9 cellular contexts compared by ENCODE assay signal in genomic region chr1:91883470-91883869, GRCh38. TPM values are rescaled to one million over a fixed set of nuclear protein-coding genes. Genes with fewer than 3 reads are reported as not detected.
DNase-seq lines count a peak whose midpoint lies in the region; ATAC-seq and TF ChIP-seq lines count a peak whose summit lies in the region.
"Had no signal": no experiment of that assay in that cellular context is flagged by ENCODE, and none has a peak within 500 bp of the region (broad histone marks: within the 10 kb centered on the region; RNA-seq: fewer than 3 reads in every experiment).

No MANE protein-coding gene starts in this region.

- intact Hi-C loops in Caco-2 (cut with micrococcal nuclease; ENCODE audit: unreplicated experiment) = loop anchor here (5.0 to 10.0 kb wide), 2 partner anchors 269 to 371 kb away; no protein-coding TSS in a partner anchor

- H3K27ac ChIP-seq in lung (ENCODE audit: low read depth in 1 of 2, low read length in 1 of 2) = no peak overlapping the region
- H3K27ac ChIP-seq: SJCRH30 had no signal

- H3K9me3 ChIP-seq in Caco-2 = no peaks in the 10 kb centered on the region
- peaks cover 0 to 2% of the 10 kb centered on the region in 2 donors for H3K9me3 ChIP-seq in lung (ENCODE audit: control insufficient read depth in 2 of 2, insufficient read depth in 1 of 2, low read length in 1 of 2)
- H3K9me3 ChIP-seq: SJCRH30 had no signal

- H3K4me1 Mint-ChIP-seq in Caco-2 (ENCODE audit: low read depth, unreplicated experiment) = peaks cover 7% of the 10 kb centered on the region

- TF ChIP-seq CTCF in Caco-2 (IDR thresholded peaks at IDR 0.05; ENCODE audit: insufficient read depth in 1 of 2, low read depth in 1 of 2, low read length in 1 of 2, severe bottlenecking in 1 of 2, unreplicated experiment in 1 of 2) = peak; percentile 13 to 31
- TF ChIP-seq CTCF in astrocyte of the cerebellum (IDR thresholded peaks at IDR 0.05; ENCODE audit: low read depth, low read length, missing control alignments) = peak; percentile 40
- TF ChIP-seq CTCF in lung (IDR thresholded peaks at IDR 0.05; ENCODE audit: control extremely low read depth, extremely low read depth) = peak; percentile 37

- H3K36me3 ChIP-seq in Caco-2 (ENCODE audit: control insufficient read depth, insufficient read depth, low read length) = no peaks in the 10 kb centered on the region
- no peaks in the 10 kb centered on the region for H3K36me3 ChIP-seq in lung (ENCODE audit: control insufficient read depth in 2 of 2, insufficient read depth in 2 of 2, low read length in 2 of 2)
- H3K36me3 ChIP-seq: SJCRH30 had no signal

- peak overlapping the region; percentile 24 for H3K4me3 Mint-ChIP-seq in Caco-2 (ENCODE audit: unreplicated experiment)

- H3K4me1 ChIP-seq in Caco-2 (no peaks in the 10 kb centered on the region), lung (ENCODE audit: control insufficient read depth in 2 of 2, insufficient read depth in 2 of 2, low read length in 2 of 2) (peaks cover 2% of the 10 kb centered on the region in 2 donors)
- H3K4me1 ChIP-seq: SJCRH30 had no signal

- POLR2A ChIA-PET in Caco-2 (lab: Charles Lee) = interaction anchor here (0.6 kb wide), 1 partner anchor 479 kb away, joined by 3 read pairs; the partner anchor contains the start of gene HFM1

- WGBS in lung, 2 donors = 5 to 6% methylated on average over 6 of the region's 6 CpGs

- H3K27me3 ChIP-seq in Caco-2 (replicated peaks; ENCODE audit: control insufficient read depth, insufficient read depth, low read length) = no peaks in the 10 kb centered on the region
- H3K27me3 ChIP-seq in lung (ENCODE audit: control insufficient read depth, insufficient read depth) = no peaks in the 10 kb centered on the region
- H3K27me3 ChIP-seq: SJCRH30 had no signal

- DNase-seq in Caco-2 (no peak), Kasumi-1 (lab: John Stamatoyannopoulos, UW) (peak; percentile 60 to 73), astrocyte of the cerebellum (ENCODE audit: low read depth) (no peak), lung (ENCODE audit: low spot score) (no peak)
- DNase-seq in stimulated activated CD4-positive, alpha-beta T cell treated with anti-CD3 and anti-CD28 coated beads, Interleukin-4, amount 100 ng/mL, for 24 hours = no peak

- CTCF ChIA-PET in Caco-2 (lab: Charles Lee) = interaction anchor here (0.6 kb wide), 1 partner anchor 272 kb away, joined by 4 read pairs; no protein-coding TSS in a partner anchor

- no peaks in the 10 kb centered on the region for H3K9me3 Mint-ChIP-seq in Caco-2 (ENCODE audit: unreplicated experiment)

- H3K27me3 Mint-ChIP-seq in Caco-2 (ENCODE audit: insufficient read depth, unreplicated experiment) = no peaks in the 10 kb centered on the region

- no peaks in the 10 kb centered on the region for H3K36me3 Mint-ChIP-seq in Caco-2 (ENCODE audit: insufficient read depth, unreplicated experiment)

- H3K4me3 ChIP-seq in Caco-2 (ENCODE audit: low read depth, low read length) (no peak overlapping the region), astrocyte of the cerebellum (ENCODE audit: low read depth, low read length) (no peak overlapping the region), lung (no peak overlapping the region)
- H3K4me3 ChIP-seq: SJCRH30 had no signal

- in situ Hi-C loops in astrocyte of the cerebellum (cut with HindIII; ENCODE audit: low sequenced_read_pairs) = no loop called here

- ATAC-seq in lung (ENCODE audit: insufficient read depth, low FRiP score) (no peak), HG02973 (IDR thresholded peaks at IDR 0.05; ENCODE audit: unreplicated experiment) (no peak), HG02678 (IDR thresholded peaks at IDR 0.05; ENCODE audit: unreplicated experiment) (no peak), HG03460 (IDR thresholded peaks at IDR 0.05; ENCODE audit: unreplicated experiment) (no peak)

- no TSS peak for BruUV-seq in Caco-2 (replicated peaks; lab: Mats Ljungman, UMichigan)

- no peak overlapping the region for H3K27ac Mint-ChIP-seq in Caco-2 (ENCODE audit: unreplicated experiment)

RNA-seq across cellular contexts. Expression of gene TGFBR3, which starts 2.5 kb away (rescaled TPM):
- total RNA-seq in Caco-2 (2022) (12.2 and 15.2 TPM in 2 replicates), lung (10 to 100 TPM; 39.3 to 99.6 TPM)
- polyA plus RNA-seq in lung = 10 to 100 TPM; 13.1 to 13.8 TPM

Comparison
In these comparisons a context has a peak if more than half of its experiments do, and no peak if none do; other contexts are left out.
1. DNase-seq: peak in Kasumi-1 (2 of 2); none in Caco-2 (0 of 2), astrocyte of the cerebellum (single experiment), lung (single experiment) and stimulated activated CD4-positive, alpha-beta T cell treated with anti-CD3 and anti-CD28 coated beads, Interleukin-4, amount 100 ng/mL, for 24 hours (single experiment).
2. Peak in every context shown above with its lines, with median percentiles within 50 percentile points of each other: CTCF ChIP-seq.